8 cellular contexts compared by ENCODE assay signal in genomic region chr2:127386764-127387654, GRCh38. TPM values are rescaled to one million over a fixed set of nuclear protein-coding genes. Genes with fewer than 3 reads are reported as not detected.
DNase-seq lines count a peak whose midpoint lies in the region; ATAC-seq, FAIRE-seq and TF ChIP-seq lines count a peak whose summit lies in the region.

No MANE protein-coding gene starts in this region.

- peak; percentile 59 for ATAC-seq in HG02870 (IDR thresholded peaks at IDR 0.05; ENCODE audit: unreplicated experiment)

- intact Hi-C loops in ascending aorta (cut with DNase I) = loop anchor here (2.0 to 10.0 kb wide), 3 partner anchors 30 to 288 kb away; partner anchors contain the start of gene LIMS2

- H3K4me1 ChIP-seq in ascending aorta = peaks cover 4 to 9% of the 10 kb centered on the region in 2 donors

- H3K36me3 ChIP-seq in ascending aorta = no peaks in the 10 kb centered on the region

- H3K27me3 ChIP-seq in ascending aorta = no peaks in the 10 kb centered on the region

- peak; percentile 88 for DNase-seq in GM13976 (ENCODE audit: low spot score)
- DNase-seq in NCI-H1694 (lab: John Stamatoyannopoulos, UW) = peak; percentile 59
- peak; percentile 74 for DNase-seq in T-helper 22 cell (ENCODE audit: low read depth)
- peak in 1 of 2 donors; percentile 91 for DNase-seq in ascending aorta (ENCODE audit: low spot score in 2 of 2)
- peak; percentile 65 to 74 for DNase-seq in hippocampal formation (lab: John Stamatoyannopoulos, UW)
- peak; percentile 95 for DNase-seq in retina
- DNase-seq in HTR-8/SVneo (ENCODE audit: insufficient read length, low spot score) = no peak

- H3K27ac ChIP-seq in ascending aorta = peak overlapping the region; percentile 98 to 100

- in situ Hi-C loops in GM13976 (cut with MboI; ENCODE audit: low sequenced_read_pairs, unreplicated experiment) = no loop called here

- FAIRE-seq in HTR-8/SVneo (lab: Jason Lieb, UNC) = no peak

- H3K9me3 ChIP-seq in ascending aorta = no peaks in the 10 kb centered on the region

- TF ChIP-seq CTCF in GM13976 (IDR thresholded peaks at IDR 0.05; ENCODE audit: borderline replicate concordance, control extremely low read depth, extremely low read depth, insufficient read depth, missing control alignments) (no peak), ascending aorta (IDR thresholded peaks at IDR 0.05) (no peak)

- H3K4me3 ChIP-seq in ascending aorta = peak overlapping the region; percentile 90 to 99

RNA-seq across cellular contexts. Expression of gene MAP3K2, which starts 0.8 kb away (rescaled TPM):
- 47.7 TPM for total RNA-seq in ascending aorta

RNA-seq across cellular contexts. Expression of gene PROC, which starts 31.2 kb away (rescaled TPM):
- total RNA-seq in ascending aorta = not detected
